In the genomic region with DNA sequence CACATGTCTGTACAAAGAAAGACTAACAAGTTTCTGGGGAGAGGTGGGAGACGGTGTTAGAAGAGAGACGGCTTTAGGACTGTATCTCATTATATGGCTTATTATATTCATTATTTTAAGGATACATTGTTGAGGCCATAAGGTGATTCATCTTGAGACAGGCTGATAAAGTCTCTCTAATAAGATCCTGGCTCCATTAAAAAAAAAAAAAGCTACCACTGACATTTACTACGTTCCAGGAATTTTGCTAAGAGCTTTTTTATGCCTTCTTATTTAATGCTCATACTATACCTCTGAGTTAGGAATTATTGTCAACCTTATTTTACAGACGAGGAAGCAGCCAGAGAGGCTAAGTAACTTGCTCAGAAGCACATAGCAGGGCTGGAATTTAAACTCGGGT, we compare ENCODE assay signal across 12 cellular contexts.
"Had no signal": no experiment of that assay in that cellular context is flagged by ENCODE, and none has a peak within 500 bp of the region (broad histone marks: within the 10 kb centered on the region; RNA-seq: fewer than 3 reads in every experiment).

No MANE protein-coding gene starts in this region.

- DNase-seq: activated CD4-positive, alpha-beta T cell treated with anti-CD3 and anti-CD28 coated beads for 36 hours; activated naive CD4-positive, alpha-beta T cell treated with Interleukin-2 at 50 U/mL for 16 hours; activated naive CD8-positive, alpha-beta T cell treated with anti-CD3 and anti-CD28 coated beads, Interleukin-2, amount 50 U/mL, for 24 hours; central memory CD4-positive, alpha-beta T cell; erythroblast; natural killer cell; psoas muscle; right lobe of liver; stimulated activated CD4-positive, alpha-beta T cell treated with anti-CD3 and anti-CD28 coated beads, Interleukin-2, amount 100 ng/mL, for 24 hours; stimulated activated naive B cell treated with anti-CD40 and anti-IgM and Interleukin-4, amounts not matched to agents 10 μg/mL and 1 μg/mL and 100 μg/mL, for 72 hours; T-helper 9 cell had no signal

- H3K4me3 ChIP-seq: psoas muscle, right lobe of liver, suprapubic skin had no signal

- H3K4me1 ChIP-seq: psoas muscle had no signal

- H3K27ac ChIP-seq: psoas muscle, suprapubic skin had no signal

- H3K36me3 ChIP-seq: right lobe of liver had no signal

- H3K9me3 ChIP-seq: psoas muscle, right lobe of liver, suprapubic skin had no signal

- ATAC-seq: activated CD4-positive, alpha-beta T cell treated with anti-CD3 and anti-CD28 coated beads for 36 hours; activated naive CD8-positive, alpha-beta T cell treated with anti-CD3 and anti-CD28 coated beads, Interleukin-2, amount 50 U/mL, for 24 hours; natural killer cell; psoas muscle; stimulated activated naive B cell treated with anti-CD40 and anti-IgM and Interleukin-4, amounts not matched to agents 10 μg/mL and 1 μg/mL and 100 μg/mL, for 72 hours had no signal

- H3K27me3 ChIP-seq: right lobe of liver, suprapubic skin had no signal
